In genomic region chr7:79653136-79653631, GRCh38 we compare ENCODE assay signal across 23 cellular contexts.
DNase-seq lines count a peak whose midpoint lies in the region; ATAC-seq, FAIRE-seq and TF ChIP-seq lines count a peak whose summit lies in the region.
"Had no signal": no experiment of that assay in that cellular context is flagged by ENCODE, and none has a peak within 500 bp of the region (broad histone marks: within the 10 kb centered on the region; RNA-seq: fewer than 3 reads in every experiment).

No MANE protein-coding gene starts in this region.

- 0 out of 4 replicates have a peak, but pooled peaks cover 0 to 3% of the 10 kb centered on the region in 2 experiments for H3K4me1 ChIP-seq in HCT116 (ENCODE audit: control insufficient read depth in 1 of 2, insufficient read depth in 2 of 2, low read length in 2 of 2)
- no peaks in the 10 kb centered on the region; the same call in 1 of the 2 replicates for H3K4me1 ChIP-seq in PC-3 (ENCODE audit: insufficient read depth, low read length)
- H3K4me1 ChIP-seq in endothelial cell of umbilical vein (ENCODE audit: control insufficient read depth, extremely low read depth, insufficient read depth, low read length) = peaks cover 8% of the 10 kb centered on the region

- dilution Hi-C loops in endothelial cell of umbilical vein (cut with MboI; ENCODE audit: extremely low pct_ligation_motif_present, low sequenced_read_pairs) = no loop called here

- DNase-seq in HCT116 (ENCODE audit: low read depth, low spot score) (no peak), PC-3 (peak; percentile 4), endothelial cell of umbilical vein (ENCODE audit: low read depth, low spot score) (no peak), Ammon's horn (ENCODE audit: low spot score) (no peak), COR-L47 (lab: John Stamatoyannopoulos, UW) (no peak), activated gamma-delta T cell (lab: John Stamatoyannopoulos, UW) (no peak)
- no peak for DNase-seq in activated CD4-positive, alpha-beta T cell treated with anti-CD3 and anti-CD28 coated beads, Interleukin-2, amount 10 ng/mL, durations not matched to agents 24 days and 14 days
- DNase-seq: C1 segment of cervical spinal cord; Calu3; CD8-positive, alpha-beta T cell; DMS153; GF-D8; KBM-7; NCI-H1105 treated with DMSO at 0.1 percent for 48 hours; NCI-H1694; NCI-H2081 treated with DMSO at 0.1 percent for 48 hours; NCI-H2171 treated with DMSO at 0.1 percent for 48 hours; NCI-H446; NCI-H526 had no signal

- no peak for TF ChIP-seq RAD21 in HCT116 (IDR thresholded peaks at IDR 0.05; ENCODE audit: low read depth)

- no TSS peak for BruUV-seq in HCT116 (replicated peaks; lab: Mats Ljungman, UMichigan)
- BruUV-seq in PC-3 (replicated peaks; lab: Mats Ljungman, UMichigan) = no TSS peak
- BruUV-seq in endothelial cell of umbilical vein (replicated peaks; lab: Mats Ljungman, UMichigan) = no TSS peak

- H3K9me2 ChIP-seq in HCT116 (ENCODE audit: insufficient read depth) = no peaks in the 10 kb centered on the region
- H3K9me2 ChIP-seq in PC-3 (replicated peaks; ENCODE audit: low read length) = no peaks in the 10 kb centered on the region

- RAD21 ChIA-PET in HCT116 (lab: Charles Lee; ENCODE audit: low non-redundant PET in 1 of 2, low total read pairs in 2 of 2, uncharacterized antibody in 2 of 2, unreplicated experiment in 2 of 2) = no interaction called here

- FAIRE-seq in endothelial cell of umbilical vein (lab: Jason Lieb, UNC) = no peak
- FAIRE-seq: H1, HepG2, RCC 7860 had no signal

- H3K9me3 ChIP-seq in HCT116 (ENCODE audit: control insufficient read depth in 1 of 2, insufficient read depth in 1 of 2, low read depth in 1 of 2, low read length in 2 of 2) (no peaks in the 10 kb centered on the region), PC-3 (ENCODE audit: low read length) (no peaks in the 10 kb centered on the region), endothelial cell of umbilical vein (replicated peaks; ENCODE audit: control insufficient read depth, insufficient read depth, low read length) (no peaks in the 10 kb centered on the region)

- no peaks in the 10 kb centered on the region for H3K36me3 Mint-ChIP-seq in activated CD4-positive, alpha-beta T cell treated with anti-CD3 and anti-CD28 coated beads, Interleukin-2, amount 10 ng/mL, durations not matched to agents 24 days and 14 days (ENCODE audit: low read depth)
- H3K36me3 Mint-ChIP-seq: CD8-positive, alpha-beta T cell had no signal

- H3K4me1 Mint-ChIP-seq in activated CD4-positive, alpha-beta T cell treated with anti-CD3 and anti-CD28 coated beads, Interleukin-2, amount 10 ng/mL, durations not matched to agents 24 days and 14 days = no peaks in the 10 kb centered on the region

- H2AFZ ChIP-seq in HCT116 (ENCODE audit: low read depth, low read length, poor library complexity, severe bottlenecking) (peak overlapping the region; percentile 27), PC-3 (ENCODE audit: low read length) (no peak overlapping the region), endothelial cell of umbilical vein (ENCODE audit: low read depth, low read length) (peak overlapping the region; percentile 62)

- H3K9me1 ChIP-seq in endothelial cell of umbilical vein (replicated peaks; ENCODE audit: control insufficient read depth, extremely low read depth, insufficient read depth, low read length) = no peaks in the 10 kb centered on the region

- CTCF ChIA-PET in HCT116 (lab: Charles Lee) = interaction anchor here (0.9 kb wide), 1 partner anchor 387 kb away, joined by 3 read pairs; no protein-coding TSS in a partner anchor
- CTCF ChIA-PET in PC-3 (lab: Charles Lee) = no interaction called here
- CTCF ChIA-PET in endothelial cell of umbilical vein (lab: Charles Lee) = interaction anchor here (1.4 kb wide), 1 partner anchor 26 kb away, joined by 4 read pairs; no protein-coding TSS in a partner anchor

- H4K20me1 ChIP-seq in HCT116 (ENCODE audit: insufficient read depth) (no peaks in the 10 kb centered on the region), PC-3 (ENCODE audit: low read length) (no peaks in the 10 kb centered on the region), endothelial cell of umbilical vein (replicated peaks; ENCODE audit: control insufficient read depth, extremely low read depth, insufficient read depth, low read length) (no peaks in the 10 kb centered on the region)

- H3K36me3 ChIP-seq in HCT116 (ENCODE audit: control insufficient read depth in 1 of 2, insufficient read depth in 2 of 2, low read length in 2 of 2) (no peaks in the 10 kb centered on the region), PC-3 (ENCODE audit: low read depth, low read length) (no peaks in the 10 kb centered on the region), endothelial cell of umbilical vein (ENCODE audit: control insufficient read depth in 2 of 2, extremely low read depth in 1 of 2, insufficient read depth in 2 of 2, low read length in 2 of 2) (no peaks in the 10 kb centered on the region)

- H3K4me2 ChIP-seq in HCT116 (ENCODE audit: low read length) (no peak overlapping the region), PC-3 (ENCODE audit: low read length) (no peak overlapping the region), endothelial cell of umbilical vein (ENCODE audit: insufficient read depth, low read length) (peak overlapping the region; percentile 36)

- POLR2A ChIA-PET in HCT116 (lab: Charles Lee) (no interaction called here), PC-3 (lab: Charles Lee; ENCODE audit: unreplicated experiment) (interaction anchor here (0.7 kb wide), 1 partner anchor 98 kb away, joined by 6 read pairs; no protein-coding TSS in a partner anchor), endothelial cell of umbilical vein (lab: Charles Lee) (no interaction called here)

- no peak overlapping the region for H3K4me3 Mint-ChIP-seq in activated CD4-positive, alpha-beta T cell treated with anti-CD3 and anti-CD28 coated beads, Interleukin-2, amount 10 ng/mL, durations not matched to agents 24 days and 14 days
- H3K4me3 Mint-ChIP-seq: CD8-positive, alpha-beta T cell had no signal

- no peak for TF ChIP-seq CTCF in HCT116 (IDR thresholded peaks at IDR 0.05 in 2 of 3, conservative IDR thresholded peaks at IDR 0.05 in 1 of 3; ENCODE audit: borderline replicate concordance in 1 of 3, insufficient read depth in 1 of 3, low read depth in 2 of 3, low read length in 2 of 3)
- TF ChIP-seq CTCF in PC-3 (conservative IDR thresholded peaks at IDR 0.05; ENCODE audit: low read depth, low read length) = peak; percentile 18; the same call in 1 of the 2 replicates
- no peak for TF ChIP-seq CTCF in endothelial cell of umbilical vein (IDR thresholded peaks at IDR 0.05; ENCODE audit: extremely low read depth in 1 of 2, insufficient read depth in 1 of 2, low read depth in 1 of 2, low read length in 2 of 2)

- no peaks in the 10 kb centered on the region for H3K27me3 Mint-ChIP-seq in activated CD4-positive, alpha-beta T cell treated with anti-CD3 and anti-CD28 coated beads, Interleukin-2, amount 10 ng/mL, durations not matched to agents 24 days and 14 days

- no peaks in the 10 kb centered on the region for H3K27me3 ChIP-seq in HCT116 (ENCODE audit: insufficient read depth, low read length)
- H3K27me3 ChIP-seq in PC-3 (ENCODE audit: low read length) = no peaks in the 10 kb centered on the region
- H3K27me3 ChIP-seq in endothelial cell of umbilical vein (ENCODE audit: control insufficient read depth in 2 of 2, insufficient read depth in 2 of 2, low read length in 2 of 2) = no peaks in the 10 kb centered on the region

- H3K4me3 ChIP-seq in HCT116 (replicated peaks in 1 of 2; ENCODE audit: low read depth in 1 of 2, low read length in 2 of 2) (no peak overlapping the region), PC-3 (ENCODE audit: low read length) (no peak overlapping the region), endothelial cell of umbilical vein (replicated peaks in 1 of 3; ENCODE audit: insufficient read depth in 1 of 3, low read depth in 1 of 3, low read length in 3 of 3) (no peak overlapping the region)

- no peak overlapping the region for H3K9ac ChIP-seq in HCT116 (ENCODE audit: low read length)
- H3K9ac ChIP-seq in PC-3 (ENCODE audit: low read length) = no peak overlapping the region
- H3K9ac ChIP-seq in endothelial cell of umbilical vein (replicated peaks; ENCODE audit: extremely low read depth, insufficient read depth, low read length) = no peak overlapping the region

- H3K27ac ChIP-seq in HCT116 (ENCODE audit: low read depth, low read length) (no peak overlapping the region), PC-3 (ENCODE audit: low read length) (no peak overlapping the region), endothelial cell of umbilical vein (ENCODE audit: insufficient read depth, low read depth, low read length) (peak overlapping the region; percentile 18)

- no peaks in the 10 kb centered on the region for H3F3A ChIP-seq in PC-3 (ENCODE audit: low read length, unreplicated experiment)

- intact Hi-C loops in HCT116 (cut with micrococcal nuclease) (no loop called here), PC-3 (cut with micrococcal nuclease) (no loop called here), endothelial cell of umbilical vein (cut with micrococcal nuclease) (no loop called here)
- intact Hi-C loops in activated CD4-positive, alpha-beta T cell treated with anti-CD3 and anti-CD28 coated beads, Interleukin-2, amount 10 ng/mL, durations not matched to agents 24 days and 14 days (cut with micrococcal nuclease) = no loop called here

- H3K79me2 ChIP-seq in HCT116 (ENCODE audit: insufficient read depth, low read length) (no peaks in the 10 kb centered on the region), PC-3 (ENCODE audit: low read length) (no peaks in the 10 kb centered on the region), endothelial cell of umbilical vein (ENCODE audit: control insufficient read depth, insufficient read depth, low read length) (no peaks in the 10 kb centered on the region)

- ATAC-seq in HCT116 = no peak
- ATAC-seq in PC-3 = peak; percentile 35
- ATAC-seq: CD8-positive, alpha-beta T cell; HepG2; Right ventricle myocardium inferior had no signal

- no peak overlapping the region for H3K27ac Mint-ChIP-seq in activated CD4-positive, alpha-beta T cell treated with anti-CD3 and anti-CD28 coated beads, Interleukin-2, amount 10 ng/mL, durations not matched to agents 24 days and 14 days
- H3K27ac Mint-ChIP-seq: CD8-positive, alpha-beta T cell had no signal

- no peak for TF ChIP-seq POLR2A in HCT116 (IDR thresholded peaks at IDR 0.05; ENCODE audit: borderline replicate concordance, extremely low read depth, insufficient read depth, insufficient read length)
- no peak for TF ChIP-seq POLR2A in endothelial cell of umbilical vein (IDR thresholded peaks at IDR 0.05; ENCODE audit: low read depth, low read length)

- no peaks in the 10 kb centered on the region for H3K9me3 Mint-ChIP-seq in activated CD4-positive, alpha-beta T cell treated with anti-CD3 and anti-CD28 coated beads, Interleukin-2, amount 10 ng/mL, durations not matched to agents 24 days and 14 days
- H3K9me3 Mint-ChIP-seq: CD8-positive, alpha-beta T cell had no signal

TF ChIP-seq in HCT116, 20 proteins besides CTCF, POLR2A, EP300 and RAD21 (continues in another document):
- no peak for TF ChIP-seq CBX3 (IDR thresholded peaks at IDR 0.05; ENCODE audit: low read depth)

TF ChIP-seq in endothelial cell of umbilical vein, 7 proteins besides CTCF, POLR2A, EP300 and RAD21 (continues in another document):
- TF ChIP-seq FOS (IDR thresholded peaks at IDR 0.05; ENCODE audit: borderline replicate concordance, insufficient read depth, low read length) = peak; percentile 65
